Comparison of ENCODE assay signal across 14 cellular contexts in the genomic region with DNA sequence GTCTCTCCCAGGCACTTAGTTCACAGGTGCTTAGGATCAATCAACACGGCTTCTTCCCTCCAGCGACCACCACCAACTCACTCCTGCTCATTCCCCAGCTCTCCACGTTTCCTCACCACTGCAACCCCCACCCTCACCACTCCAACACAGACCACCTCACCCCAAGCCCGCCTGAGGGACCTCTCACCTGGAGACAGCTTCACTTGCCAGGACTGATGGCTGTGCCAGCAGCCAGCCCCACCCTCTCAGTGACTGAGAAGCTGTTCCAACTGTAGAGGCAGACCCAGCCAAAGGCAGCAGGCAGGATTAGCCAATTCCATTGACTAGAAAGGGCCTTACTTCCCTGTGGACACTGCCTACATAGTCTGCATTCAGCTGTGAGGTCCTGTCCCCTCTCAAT. TPM values are rescaled to one million over a fixed set of nuclear protein-coding genes. Genes with fewer than 3 reads are reported as not detected.
DNase-seq lines count a peak whose midpoint lies in the region; ATAC-seq and TF ChIP-seq lines count a peak whose summit lies in the region.
"Had no signal": no experiment of that assay in that cellular context is flagged by ENCODE, and none has a peak within 500 bp of the region (broad histone marks: within the 10 kb centered on the region; RNA-seq: fewer than 3 reads in every experiment).

No MANE protein-coding gene starts in this region.

- no peaks in the 10 kb centered on the region for H3K27me3 ChIP-seq in ACC112 (ENCODE audit: insufficient read depth, low read length)
- H3K27me3 ChIP-seq in GM23248 (replicated peaks; ENCODE audit: insufficient read depth): no peaks in the 10 kb centered on the region
- no peaks in the 10 kb centered on the region for H3K27me3 ChIP-seq in ascending aorta
- no peaks in the 10 kb centered on the region for H3K27me3 ChIP-seq in naive thymus-derived CD4-positive, alpha-beta T cell (ENCODE audit: control insufficient read depth in 2 of 2, insufficient read depth in 2 of 2, low read length in 2 of 2)

- H3K79me2 ChIP-seq in ACC112 (ENCODE audit: control insufficient read depth, insufficient read depth, low read length, unreplicated experiment): peaks cover 30% of the 10 kb centered on the region
- H3K79me2 ChIP-seq in GM23248 (ENCODE audit: insufficient read depth): peaks cover 39% of the 10 kb centered on the region

- H3F3A ChIP-seq in GM23248 (ENCODE audit: insufficient read depth): peaks cover 50% of the 10 kb centered on the region

- H3K9ac ChIP-seq in GM23248: no peak overlapping the region

- in situ Hi-C loops in GM23248 (cut with MboI): no loop called here

- H2AFZ ChIP-seq in ACC112 (ENCODE audit: low read length, unreplicated experiment) (no peak overlapping the region), GM23248 (no peak overlapping the region)
- H2AFZ ChIP-seq: GM23338 had no signal

- intact Hi-C loops in ascending aorta (cut with DNase I): no loop called here
- intact Hi-C loops in naive thymus-derived CD4-positive, alpha-beta T cell (cut with micrococcal nuclease): no loop called here

- TF ChIP-seq CTCF in ascending aorta (IDR thresholded peaks at IDR 0.05): no peak

- peak overlapping the region in 8 of 9 donors; percentile 65 to 92 (median 82) for H3K27ac Mint-ChIP-seq in naive thymus-derived CD4-positive, alpha-beta T cell
- H3K27ac Mint-ChIP-seq: GM23338 had no signal

- peaks cover 0 to 3% (median 0%) of the 10 kb centered on the region in 11 donors for H3K9me3 Mint-ChIP-seq in naive thymus-derived CD4-positive, alpha-beta T cell
- H3K9me3 Mint-ChIP-seq: activated T-cell treated with anti-CD3 and anti-CD28 coated beads, Interleukin-2, amount 50 U/mL, for 4 hours; GM23338; nephron progenitor cell had no signal

- no peak overlapping the region for H3K4me2 ChIP-seq in GM23248 (ENCODE audit: unreplicated experiment)
- H3K4me2 ChIP-seq: GM23338 had no signal

- peaks cover 7 to 51% (median 9%) of the 10 kb centered on the region in 5 donors for H3K36me3 Mint-ChIP-seq in naive thymus-derived CD4-positive, alpha-beta T cell

- H3K9me2 ChIP-seq in GM23248 (ENCODE audit: insufficient read depth): no peaks in the 10 kb centered on the region

- ATAC-seq in naive thymus-derived CD4-positive, alpha-beta T cell: no peak
- ATAC-seq in GM21786 (IDR thresholded peaks at IDR 0.05; ENCODE audit: unreplicated experiment): no peak
- ATAC-seq: activated T-cell treated with anti-CD3 and anti-CD28 coated beads, Interleukin-2, amount 50 U/mL, for 4 hours; GM23338 had no signal

- H4K20me1 ChIP-seq in GM23248 (ENCODE audit: insufficient read depth): no peaks in the 10 kb centered on the region

- WGBS in GM23248 (ENCODE audit: low coverage in 1 of 2, low lambda C conversion rate in 2 of 2, missing lambda C conversion rate in 2 of 2), 2 experiments: 63 to 64% methylated on average over 4 of the region's 4 CpGs

- H3K9me3 ChIP-seq in GM23248 (ENCODE audit: low read depth): no peaks in the 10 kb centered on the region
- no peaks in the 10 kb centered on the region for H3K9me3 ChIP-seq in ascending aorta
- H3K9me3 ChIP-seq in naive thymus-derived CD4-positive, alpha-beta T cell (ENCODE audit: control insufficient read depth in 2 of 3, low read length in 3 of 3): no peaks in the 10 kb centered on the region

- peaks cover 52 to 73% (median 63%) of the 10 kb centered on the region in 7 donors for H3K4me1 Mint-ChIP-seq in naive thymus-derived CD4-positive, alpha-beta T cell

- CTCF ChIA-PET in naive thymus-derived CD4-positive, alpha-beta T cell (lab: Charles Lee): no interaction called here

- H3K4me3 Mint-ChIP-seq in naive thymus-derived CD4-positive, alpha-beta T cell: peak overlapping the region in 1 of 10 donors; percentile 32
- H3K4me3 Mint-ChIP-seq: activated T-cell treated with anti-CD3 and anti-CD28 coated beads, Interleukin-2, amount 50 U/mL, for 4 hours; GM23338; nephron progenitor cell had no signal

- DNase-seq in GM23248 (no peak), ascending aorta (ENCODE audit: low spot score in 2 of 2) (no peak), NCI-H2107 (lab: John Stamatoyannopoulos, UW) (no peak), activated gamma-delta T cell treated with Interleukin-2 at 50 U/mL for 16 hours (no peak), iPS-NIHi11 (ENCODE audit: low spot score) (no peak)
- DNase-seq in naive thymus-derived CD4-positive, alpha-beta T cell: no peak
- DNase-seq: activated T-cell treated with anti-CD3 and anti-CD28 coated beads, Interleukin-2, amount 50 U/mL, for 4 hours; NCI-H748 treated with DMSO at 0.1 percent for 48 hours; nephron progenitor cell; stimulated activated CD4-positive, alpha-beta T cell treated with anti-CD3 and anti-CD28 coated beads, Interleukin-15, amount 100 ng/mL, for 24 hours had no signal

- H3K4me1 ChIP-seq in ACC112 (ENCODE audit: control insufficient read depth, insufficient read depth, low read length, unreplicated experiment) (peaks cover 60% of the 10 kb centered on the region), GM23248 (ENCODE audit: insufficient read depth) (peaks cover 57% of the 10 kb centered on the region), ascending aorta (peaks cover 4 to 24% of the 10 kb centered on the region in 2 donors)
- peaks cover 19 to 29% of the 10 kb centered on the region in 2 donors for H3K4me1 ChIP-seq in naive thymus-derived CD4-positive, alpha-beta T cell (ENCODE audit: control insufficient read depth in 2 of 2, insufficient read depth in 2 of 2, low read length in 2 of 2)

- H3K4me3 ChIP-seq in ACC112 (ENCODE audit: low read depth, low read length) (no peak overlapping the region), GM23248 (no peak overlapping the region), ascending aorta (no peak overlapping the region)
- H3K4me3 ChIP-seq in naive thymus-derived CD4-positive, alpha-beta T cell (ENCODE audit: low read length): no peak overlapping the region
- H3K4me3 ChIP-seq: GM23338 had no signal

- H3K36me3 ChIP-seq in ACC112 (ENCODE audit: insufficient read depth, low read length) (peaks cover 13% of the 10 kb centered on the region; the same call in 1 of the 2 replicates), GM23248 (ENCODE audit: low read depth) (peaks cover 20% of the 10 kb centered on the region), ascending aorta (peaks cover 30 to 46% of the 10 kb centered on the region in 2 donors)
- H3K36me3 ChIP-seq in naive thymus-derived CD4-positive, alpha-beta T cell (ENCODE audit: control insufficient read depth in 2 of 3, insufficient read depth in 3 of 3, low read length in 3 of 3): peaks cover 4 to 49% (median 5%) of the 10 kb centered on the region in 3 experiments

- no peaks in the 10 kb centered on the region for H3K27me3 Mint-ChIP-seq in naive thymus-derived CD4-positive, alpha-beta T cell

- H3K27ac ChIP-seq in ACC112 (ENCODE audit: low read depth, low read length) (peak overlapping the region; percentile 24; the same call in 1 of the 2 replicates), GM23248 (peak overlapping the region; percentile 37), ascending aorta (peak overlapping the region; percentile 21 to 96)
- peak overlapping the region; percentile 45 for H3K27ac ChIP-seq in naive thymus-derived CD4-positive, alpha-beta T cell (ENCODE audit: low read depth, low read length)

- POLR2A ChIA-PET in naive thymus-derived CD4-positive, alpha-beta T cell (lab: Charles Lee): interaction anchor here (1.1 kb wide), 1 partner anchor 25 kb away, joined by 3 read pairs; no protein-coding TSS in a partner anchor

RNA-seq across cellular contexts. Expression of a gene that starts 7.8 kb away (rescaled TPM):
- total RNA-seq in GM23248 (2014; rRNA removed; shearing (Covaris generic)): 360 and 400 TPM in 2 replicates
- polyA plus RNA-seq in GM23248 (2016; fragmentation: Nextera tagmentation; extraction: Ambion mirVana): 692 and 713 TPM in 2 replicates
- total RNA-seq in ascending aorta: 363 TPM
- 100 to 1,000 TPM; 116 to 450 (median 284) TPM for total RNA-seq in naive thymus-derived CD4-positive, alpha-beta T cell
- 100 to 1,000 TPM; 449 to 662 TPM for polyA plus RNA-seq in naive thymus-derived CD4-positive, alpha-beta T cell

RNA-seq across cellular contexts. Expression of a gene that starts 17.6 kb away (rescaled TPM):
- not detected in 2 replicates for total RNA-seq in GM23248 (2014; rRNA removed; shearing (Covaris generic))
- polyA plus RNA-seq in GM23248 (2016; fragmentation: Nextera tagmentation; extraction: Ambion mirVana): 0.34 and 0.51 TPM in 2 replicates
- total RNA-seq in ascending aorta: not detected
- total RNA-seq in naive thymus-derived CD4-positive, alpha-beta T cell: 1 to 10 TPM in 2 of 5 experiments, under 1 TPM in 3; 0.53 to 2.8 (median 0.92) TPM
- under 1 TPM; 0.17 to 0.57 TPM for polyA plus RNA-seq in naive thymus-derived CD4-positive, alpha-beta T cell
- total RNA-seq: GM23338 had no signal

RNA-seq across cellular contexts. Expression of a gene that starts 27.9 kb away (rescaled TPM):
- total RNA-seq in GM23248 (2014; rRNA removed; shearing (Covaris generic)): not detected in 2 replicates
- polyA plus RNA-seq in GM23248 (2016; fragmentation: Nextera tagmentation; extraction: Ambion mirVana): 0.13 TPM in 1 of 2 replicates, not detected in the other
- total RNA-seq in ascending aorta: 0.11 TPM
- under 1 TPM in 1 of 5 experiments, not detected in 4; 0.12 TPM for total RNA-seq in naive thymus-derived CD4-positive, alpha-beta T cell
- polyA plus RNA-seq in naive thymus-derived CD4-positive, alpha-beta T cell: under 1 TPM in 1 of 2 donors, not detected in 1; 0.12 TPM

RNA-seq across cellular contexts. Expression of a gene that starts 36.5 kb away (rescaled TPM):
- not detected in 2 replicates for total RNA-seq in GM23248 (2014; rRNA removed; shearing (Covaris generic))
- 0.48 and 0.51 TPM in 2 replicates for polyA plus RNA-seq in GM23248 (2016; fragmentation: Nextera tagmentation; extraction: Ambion mirVana)
- not detected for total RNA-seq in ascending aorta
- total RNA-seq in naive thymus-derived CD4-positive, alpha-beta T cell: not detected
- polyA plus RNA-seq in naive thymus-derived CD4-positive, alpha-beta T cell: not detected
- total RNA-seq: activated T-cell treated with anti-CD3 and anti-CD28 coated beads, Interleukin-2, amount 50 U/mL, for 4 hours; GM23338 had no signal
- polyA plus RNA-seq: GM23338 had no signal

RNA-seq across cellular contexts. Expression of a gene that starts 55.1 kb away (rescaled TPM):
- total RNA-seq in GM23248 (2014; rRNA removed; shearing (Covaris generic)): not detected in 2 replicates
- not detected in 2 replicates for polyA plus RNA-seq in GM23248 (2016; fragmentation: Nextera tagmentation; extraction: Ambion mirVana)
- total RNA-seq in ascending aorta: not detected
- not detected for total RNA-seq in naive thymus-derived CD4-positive, alpha-beta T cell
- polyA plus RNA-seq in naive thymus-derived CD4-positive, alpha-beta T cell: not detected
- total RNA-seq: activated T-cell treated with anti-CD3 and anti-CD28 coated beads, Interleukin-2, amount 50 U/mL, for 4 hours; GM23338; subcutaneous adipose tissue had no signal
- polyA plus RNA-seq: GM23338 had no signal
